In genomic region chr19:41352279-41352608, GRCh38 we compare ENCODE assay signal across 1 cellular context.
TF ChIP-seq lines count a peak whose summit lies in the region.

No MANE protein-coding gene starts in this region.

TF ChIP-seq in liver, 16 proteins besides CTCF, POLR2A, EP300 and RAD21 (continued from another document):
- no peak for TF ChIP-seq ATF3 (IDR thresholded peaks at IDR 0.05)
- no peak for TF ChIP-seq FOXA2 (IDR thresholded peaks at IDR 0.05)
